In genomic region chr1:26285366-26286063, GRCh38 we compare ENCODE assay signal across 1 cellular context.
TF ChIP-seq lines count a peak whose summit lies in the region.

No MANE protein-coding gene starts in this region.

TF ChIP-seq in HCT116, 20 proteins besides CTCF, POLR2A, EP300 and RAD21 (continued from another document):
- TF ChIP-seq ZBTB33 (IDR thresholded peaks at IDR 0.05; ENCODE audit: extremely low read depth, insufficient replicate concordance, low read length) (no peak), SRF (IDR thresholded peaks at IDR 0.05; ENCODE audit: low read depth) (no peak), EZH2 (IDR thresholded peaks at IDR 0.05) (no peak), MAX (IDR thresholded peaks at IDR 0.05) (no peak), TCF7L2 (IDR thresholded peaks at IDR 0.05; ENCODE audit: borderline replicate concordance, extremely low read depth, insufficient read depth, insufficient read length) (no peak), EZH2phosphoT487 (IDR thresholded peaks at IDR 0.05; ENCODE audit: borderline replicate concordance) (no peak), JUND (IDR thresholded peaks at IDR 0.05) (no peak), SP1 (IDR thresholded peaks at IDR 0.05; ENCODE audit: low read depth) (no peak)
